25 cellular contexts compared by ENCODE assay signal in the genomic region with DNA sequence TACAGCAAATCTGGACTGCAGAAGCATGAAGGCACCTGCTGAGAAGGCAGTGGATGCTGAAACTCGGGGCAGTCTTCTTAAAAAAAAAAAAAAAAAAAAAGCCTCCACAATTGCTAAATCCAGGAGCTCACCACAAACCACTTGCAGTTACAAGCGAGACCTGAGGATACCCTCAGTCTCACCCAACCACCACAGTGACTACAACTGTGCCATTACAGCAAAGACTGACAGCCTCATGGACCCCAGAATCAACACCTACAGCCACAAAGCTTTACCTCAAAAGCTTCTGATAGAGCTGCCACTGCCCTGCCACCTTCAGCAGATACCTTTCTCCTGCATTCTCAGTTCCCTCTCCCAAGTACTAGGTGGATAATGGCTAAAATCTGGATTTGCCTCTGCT. TPM values are rescaled to one million over a fixed set of nuclear protein-coding genes. Genes with fewer than 3 reads are reported as not detected.
DNase-seq lines count a peak whose midpoint lies in the region; ATAC-seq and TF ChIP-seq lines count a peak whose summit lies in the region.
"Had no signal": no experiment of that assay in that cellular context is flagged by ENCODE, and none has a peak within 500 bp of the region (broad histone marks: within the 10 kb centered on the region; RNA-seq: fewer than 3 reads in every experiment).

No MANE protein-coding gene starts in this region.

- H3K79me2 ChIP-seq in PC-9 (ENCODE audit: low read depth), result no peaks in the 10 kb centered on the region

- H3K9me3 ChIP-seq in thoracic aorta, result no peaks in the 10 kb centered on the region
- no peaks in the 10 kb centered on the region for H3K9me3 ChIP-seq in PC-9 (ENCODE audit: insufficient read depth, low read depth)
- H3K9me3 ChIP-seq: A549, BE2C, Peyer's patch, SJSA1 had no signal

- no peaks in the 10 kb centered on the region for H3F3A ChIP-seq in PC-9 (ENCODE audit: insufficient read depth, low read depth)

- H2AFZ ChIP-seq in PC-9, result no peak overlapping the region

- H3K4me3 ChIP-seq in NB4 (ENCODE audit: low read depth, low read length), result no peak overlapping the region
- H3K4me3 ChIP-seq in thoracic aorta, result no peak overlapping the region
- H3K4me3 ChIP-seq in PC-9, result no peak overlapping the region
- H3K4me3 ChIP-seq: A549, K562, Peyer's patch, SJSA1 had no signal

- H3K4me1 ChIP-seq in thoracic aorta (ENCODE audit: control insufficient read depth in 1 of 2, low read depth in 2 of 2) (peaks cover 12 to 84% of the 10 kb centered on the region in 2 donors), PC-9 (replicated peaks; ENCODE audit: insufficient read depth) (no peaks in the 10 kb centered on the region)
- H3K4me1 ChIP-seq: BE2C, Peyer's patch, SJSA1 had no signal

- no peak for ATAC-seq in thoracic aorta (ENCODE audit: insufficient number of reproducible peaks, low FRiP score, low read depth)
- ATAC-seq: A549, HepG2, K562, T-helper 17 cell had no signal

- no peaks in the 10 kb centered on the region for H3K36me3 ChIP-seq in thoracic aorta
- no peaks in the 10 kb centered on the region for H3K36me3 ChIP-seq in PC-9 (ENCODE audit: low read depth)
- H3K36me3 ChIP-seq: BE2C, Peyer's patch, SJSA1 had no signal

- H3K27ac ChIP-seq in thoracic aorta (peak overlapping the region; percentile 3 to 25), PC-9 (no peak overlapping the region)
- H3K27ac ChIP-seq: A549, HL-60, Peyer's patch, SJSA1 had no signal

- H3K27me3 ChIP-seq in thoracic aorta (replicated peaks; ENCODE audit: insufficient read depth) (no peaks in the 10 kb centered on the region), PC-9 (ENCODE audit: insufficient read depth, low read depth) (no peaks in the 10 kb centered on the region)
- H3K27me3 ChIP-seq: BE2C, Peyer's patch, SJSA1 had no signal

- H3K4me2 ChIP-seq in PC-9, result no peak overlapping the region
- H3K4me2 ChIP-seq: A549 had no signal

- BruUV-seq in PC-9 (replicated peaks; lab: Mats Ljungman, UMichigan), result no TSS peak

- DNase-seq in SIG-M5 treated with dmso at 0.1 percent for 504 hours (lab: John Stamatoyannopoulos, UW; ENCODE audit: unreplicated experiment) (peak; percentile 24), SIG-M5 (lab: John Stamatoyannopoulos, UW) (no peak), NB4 (ENCODE audit: low read depth) (peak; percentile 15), SKM-1 (lab: John Stamatoyannopoulos, UW; ENCODE audit: unreplicated experiment) (peak; percentile 35), thoracic aorta (ENCODE audit: low spot score) (no peak), PC-9 (no peak), LoVo (ENCODE audit: low spot score) (no peak)
- DNase-seq in stimulated activated CD4-positive, alpha-beta T cell treated with anti-CD3 and anti-CD28 coated beads, Interleukin-4, amount 100 ng/mL, for 4 hours, result no peak
- DNase-seq: BE2C, NCI-H1048, NCI-H1436, NCI-H2029, NCI-H226, NCI-H524, NCI-H774, Peyer's patch, SW 1271, T-helper 17 cell had no signal

- H4K20me1 ChIP-seq in PC-9 (ENCODE audit: insufficient read depth), result no peaks in the 10 kb centered on the region; the same call in 1 of the 2 replicates

- TF ChIP-seq POLR2A in NB4 (IDR thresholded peaks at IDR 0.05; ENCODE audit: extremely low read depth, insufficient read length), result no peak

- CTCF ChIA-PET in PC-9 (lab: Charles Lee), result no interaction called here

- H3K9me2 ChIP-seq in PC-9 (ENCODE audit: insufficient read depth), result no peaks in the 10 kb centered on the region

- TF ChIP-seq CTCF in NB4 (IDR thresholded peaks at IDR 0.05; ENCODE audit: low read depth, low read length) (no peak), thoracic aorta (IDR thresholded peaks at IDR 0.05) (no peak), PC-9 (conservative IDR thresholded peaks at IDR 0.05) (no peak)

- intact Hi-C loops in PC-9 (cut with micrococcal nuclease; ENCODE audit: unreplicated experiment), result no loop called here

- POLR2A ChIA-PET in PC-9 (lab: Charles Lee; ENCODE audit: unreplicated experiment), result no interaction called here

RNA-seq across cellular contexts. Expression of gene COL21A1, which starts 9.0 kb away (rescaled TPM):
- 10 to 100 TPM; 52.6 to 53.7 TPM for total RNA-seq in thoracic aorta
- total RNA-seq in PC-9 (2021), result 0.13 TPM in 1 of 2 replicates, not detected in the other
- total RNA-seq: G401, HepG2, HT-29, T-helper 17 cell had no signal

Comparison
In these comparisons a context has a peak if more than half of its experiments do, and no peak if none do; other contexts are left out.
1. DNase-seq: peak in SIG-M5 treated with dmso at 0.1 percent for 504 hours (single experiment), NB4 (single experiment) and SKM-1 (single experiment); none in SIG-M5 (single experiment), thoracic aorta (single experiment), stimulated activated CD4-positive, alpha-beta T cell treated with anti-CD3 and anti-CD28 coated beads, Interleukin-4, amount 100 ng/mL, for 4 hours (0 of 2), PC-9 (0 of 2) and LoVo (single experiment).
2. RNA of gene COL21A1, which starts 9.0 kb away (total RNA-seq): 52.6 to 53.7 TPM in thoracic aorta; 0.13 TPM in PC-9; every median in the first group is over 10 times any median in the second.